Comparison of ENCODE assay signal across 29 cellular contexts in genomic region chr21:32337206-32337605, GRCh38. TPM values are rescaled to one million over a fixed set of nuclear protein-coding genes. Genes with fewer than 3 reads are reported as not detected.
DNase-seq lines count a peak whose midpoint lies in the region; ATAC-seq and TF ChIP-seq lines count a peak whose summit lies in the region.
"Had no signal": no experiment of that assay in that cellular context is flagged by ENCODE, and none has a peak within 500 bp of the region (broad histone marks: within the 10 kb centered on the region; RNA-seq: fewer than 3 reads in every experiment).

No MANE protein-coding gene starts in this region.

- no peak overlapping the region for H2BK15ac ChIP-seq in mesenchymal stem cell (ENCODE audit: low read depth, poor library complexity, severe bottlenecking)

- H3K27me3 ChIP-seq in mammary epithelial cell (ENCODE audit: insufficient read depth, low read length) (no peaks in the 10 kb centered on the region), brain microvascular endothelial cell (replicated peaks) (no peaks in the 10 kb centered on the region), mesenchymal stem cell (ENCODE audit: control insufficient read depth in 1 of 2, insufficient read depth in 1 of 2, low read length in 2 of 2) (no peaks in the 10 kb centered on the region), tibial nerve (no peaks in the 10 kb centered on the region), H7 (ENCODE audit: control insufficient read depth, insufficient read depth, low read length) (no peaks in the 10 kb centered on the region)
- H3K27me3 ChIP-seq: BLaER1 treated with 17β-estradiol and CSF1 and Interleukin-3, amounts not matched to agents 10 nM and 100 nM; cardiac muscle cell had no signal

- in situ Hi-C loops in mammary epithelial cell (cut with MboI; ENCODE audit: low sequenced_read_pairs in 2 of 2) (no loop called here), brain microvascular endothelial cell (cut with HindIII; ENCODE audit: low pct_ligation_motif_present, low sequenced_read_pairs) (no loop called here)

- no peak for TF ChIP-seq CTCF in MCF 10A (IDR thresholded peaks at IDR 0.05; ENCODE audit: unreplicated experiment)
- no peak for TF ChIP-seq CTCF in mammary epithelial cell (conservative IDR thresholded peaks at IDR 0.05 in 1 of 2, IDR thresholded peaks at IDR 0.05 in 1 of 2; ENCODE audit: extremely low read depth in 1 of 2, insufficient read depth in 1 of 2, low read depth in 1 of 2, low read length in 2 of 2)
- no peak for TF ChIP-seq CTCF in brain microvascular endothelial cell (IDR thresholded peaks at IDR 0.05; ENCODE audit: low read depth, low read length, missing control alignments)
- no peak for TF ChIP-seq CTCF in tibial nerve (IDR thresholded peaks at IDR 0.05)

- TF ChIP-seq POLR2A in tibial nerve (IDR thresholded peaks at IDR 0.05), result no peak

- peaks cover 100% of the 10 kb centered on the region for H3K36me3 Mint-ChIP-seq in MCF 10A (ENCODE audit: insufficient read depth, unreplicated experiment)
- H3K36me3 Mint-ChIP-seq in activated CD4-positive, alpha-beta T cell treated with anti-CD3 and anti-CD28 coated beads for 36 hours (ENCODE audit: low read depth), result peaks cover 72% of the 10 kb centered on the region

- no peak for ATAC-seq in activated CD4-positive, alpha-beta T cell treated with anti-CD3 and anti-CD28 coated beads for 36 hours
- ATAC-seq: stimulated activated effector memory CD8-positive, alpha-beta T cell treated with anti-CD3 and anti-CD28 coated beads, Interleukin-12 subunit alpha, Interleukin-12 subunit beta, amount 100 ng/mL, for 72 hours; T-helper 17 cell had no signal

- no peak overlapping the region for H2AFZ ChIP-seq in mammary epithelial cell (ENCODE audit: low read depth, low read length)
- no peak overlapping the region for H2AFZ ChIP-seq in mesenchymal stem cell (ENCODE audit: low read depth, low read length)

- no peak overlapping the region for H3K18ac ChIP-seq in mesenchymal stem cell (ENCODE audit: low read depth in 1 of 2, low read length in 2 of 2)

- no peak overlapping the region for H2BK12ac ChIP-seq in mesenchymal stem cell (ENCODE audit: low read length in 2 of 2)

- BruUV-seq in MCF 10A (replicated peaks; lab: Mats Ljungman, UMichigan) (no TSS peak), mammary epithelial cell (replicated peaks; lab: Mats Ljungman, UMichigan) (no TSS peak)

- CTCF ChIA-PET in MCF 10A (lab: Yijun Ruan, JAX), result no interaction called here
- CTCF ChIA-PET in mammary epithelial cell (lab: Charles Lee; ENCODE audit: low non-redundant PET), result no interaction called here
- CTCF ChIA-PET in activated CD4-positive, alpha-beta T cell treated with anti-CD3 and anti-CD28 coated beads for 36 hours (lab: Charles Lee), result no interaction called here

- H3K4me3 ChIP-seq in mammary epithelial cell (replicated peaks in 1 of 3; ENCODE audit: insufficient read depth in 1 of 3, low read depth in 2 of 3, low read length in 3 of 3) (no peak overlapping the region), brain microvascular endothelial cell (ENCODE audit: low read depth, low read length) (no peak overlapping the region), mesenchymal stem cell (ENCODE audit: insufficient read depth in 1 of 2, low read depth in 1 of 2, low read length in 2 of 2) (no peak overlapping the region), tibial nerve (no peak overlapping the region), H7 (ENCODE audit: insufficient read depth, low read depth, low read length) (no peak overlapping the region)
- H3K4me3 ChIP-seq: BLaER1 treated with 17β-estradiol and CSF1 and Interleukin-3, amounts not matched to agents 10 nM and 100 nM; cardiac muscle cell; HAP-1; thoracic aorta had no signal

- H3K9ac ChIP-seq in mammary epithelial cell (ENCODE audit: insufficient read depth, low read length), result no peak overlapping the region
- no peak overlapping the region for H3K9ac ChIP-seq in mesenchymal stem cell (ENCODE audit: low read length)
- H3K9ac ChIP-seq: BLaER1 treated with 17β-estradiol and CSF1 and Interleukin-3, amounts not matched to agents 10 nM and 100 nM; SK-N-SH had no signal

- dilution Hi-C loops in mammary epithelial cell (cut with HindIII; ENCODE audit: low sequenced_read_pairs), result no loop called here

- no peak for DNase-seq in MCF 10A (ENCODE audit: unreplicated experiment)
- DNase-seq in mammary epithelial cell, result no peak
- DNase-seq in brain microvascular endothelial cell, result no peak
- no peak for DNase-seq in mesenchymal stem cell
- DNase-seq in tibial nerve (ENCODE audit: low spot score in 2 of 2), result no peak
- no peak for DNase-seq in activated CD4-positive, alpha-beta T cell treated with anti-CD3 and anti-CD28 coated beads for 36 hours
- DNase-seq in H7, result no peak
- no peak for DNase-seq in amygdala (lab: John Stamatoyannopoulos, UW)
- DNase-seq: activated CD4-positive, alpha-beta T cell treated with anti-CD3 and anti-CD28 coated beads for 4 hours; COR-L47; DMS79 treated with DMSO at 0.1 percent for 48 hours; NCI-H1092; NCI-H1930; NCI-H774; RPMI8226; SK-N-SH; T-helper 17 cell had no signal

- H3K14ac ChIP-seq in mesenchymal stem cell (ENCODE audit: low read length in 2 of 2), result no peak overlapping the region

- H4K20me1 ChIP-seq in mammary epithelial cell (ENCODE audit: insufficient read depth, low read length), result no peaks in the 10 kb centered on the region

- no peak overlapping the region for H3K23ac ChIP-seq in mesenchymal stem cell (ENCODE audit: low read length in 2 of 2)

- peak overlapping the region; percentile 23 for H2AK5ac ChIP-seq in mesenchymal stem cell (ENCODE audit: low read length, severe bottlenecking)

- H4K91ac ChIP-seq in mesenchymal stem cell (ENCODE audit: low read length), result no peak overlapping the region

- no peak for TF ChIP-seq EP300 in tibial nerve (IDR thresholded peaks at IDR 0.05)

- H3K36me3 ChIP-seq in mammary epithelial cell (ENCODE audit: insufficient read depth, low read length) (peaks cover 49% of the 10 kb centered on the region), brain microvascular endothelial cell (replicated peaks) (peaks cover 56% of the 10 kb centered on the region), mesenchymal stem cell (ENCODE audit: control insufficient read depth in 1 of 2, insufficient read depth in 2 of 2, low read depth in 1 of 2, low read length in 2 of 2) (peaks cover 45 to 94% of the 10 kb centered on the region in 2 experiments), tibial nerve (peaks cover 0 to 97% (median 0%) of the 10 kb centered on the region in 3 donors), H7 (replicated peaks; ENCODE audit: control insufficient read depth, insufficient read depth, low read length) (peaks cover 34% of the 10 kb centered on the region)

- H3K9me3 ChIP-seq in mammary epithelial cell (replicated peaks; ENCODE audit: insufficient read depth, low read length) (no peaks in the 10 kb centered on the region), mesenchymal stem cell (ENCODE audit: control insufficient read depth, low read length) (no peaks in the 10 kb centered on the region), tibial nerve (no peaks in the 10 kb centered on the region)
- H3K9me3 ChIP-seq: HAP-1, thoracic aorta had no signal

- peaks cover 7% of the 10 kb centered on the region for H3K79me2 ChIP-seq in mammary epithelial cell (ENCODE audit: insufficient read depth, low read length)

- H3K9me3 Mint-ChIP-seq in MCF 10A (ENCODE audit: unreplicated experiment), result no peaks in the 10 kb centered on the region
- H3K9me3 Mint-ChIP-seq in activated CD4-positive, alpha-beta T cell treated with anti-CD3 and anti-CD28 coated beads for 36 hours (ENCODE audit: low read depth), result no peaks in the 10 kb centered on the region
- H3K9me3 Mint-ChIP-seq: stimulated activated effector memory CD8-positive, alpha-beta T cell treated with anti-CD3 and anti-CD28 coated beads, Interleukin-12 subunit alpha, Interleukin-12 subunit beta, amount 100 ng/mL, for 72 hours had no signal

- peak overlapping the region; percentile 40 for H3K27ac Mint-ChIP-seq in MCF 10A (ENCODE audit: low read depth, unreplicated experiment)
- H3K27ac Mint-ChIP-seq in activated CD4-positive, alpha-beta T cell treated with anti-CD3 and anti-CD28 coated beads for 36 hours, result no peak overlapping the region
- H3K27ac Mint-ChIP-seq: T-helper 17 cell had no signal

- POLR2A ChIA-PET in MCF 10A (lab: Yijun Ruan, JAX), result no interaction called here
- POLR2A ChIA-PET in activated CD4-positive, alpha-beta T cell treated with anti-CD3 and anti-CD28 coated beads for 36 hours (lab: Charles Lee), result no interaction called here

- no peak overlapping the region for H3K4ac ChIP-seq in mesenchymal stem cell (ENCODE audit: low read depth in 1 of 2, low read length in 2 of 2)

- no peak overlapping the region for H3K4me3 Mint-ChIP-seq in MCF 10A (ENCODE audit: unreplicated experiment)
- H3K4me3 Mint-ChIP-seq in activated CD4-positive, alpha-beta T cell treated with anti-CD3 and anti-CD28 coated beads for 36 hours, result no peak overlapping the region
- H3K4me3 Mint-ChIP-seq: stimulated activated effector memory CD8-positive, alpha-beta T cell treated with anti-CD3 and anti-CD28 coated beads, Interleukin-12 subunit alpha, Interleukin-12 subunit beta, amount 100 ng/mL, for 72 hours; T-helper 17 cell had no signal

- H3K27ac ChIP-seq in mammary epithelial cell (ENCODE audit: insufficient read depth, low read depth, low read length) (no peak overlapping the region), brain microvascular endothelial cell (peak overlapping the region; percentile 51), mesenchymal stem cell (ENCODE audit: low read length, poor library complexity, severe bottlenecking) (peak overlapping the region; percentile 33), tibial nerve (peak overlapping the region; percentile 63 to 92 (median 80))
- H3K27ac ChIP-seq: BLaER1 treated with 17β-estradiol and CSF1 and Interleukin-3, amounts not matched to agents 10 nM and 100 nM; cardiac muscle cell had no signal

- H3K4me1 ChIP-seq in mammary epithelial cell (ENCODE audit: insufficient read depth, low read length) (no peaks in the 10 kb centered on the region), mesenchymal stem cell (ENCODE audit: control insufficient read depth, insufficient read depth, low read depth, low read length) (peaks cover 26% of the 10 kb centered on the region), tibial nerve (peaks cover 0 to 42% (median 10%) of the 10 kb centered on the region in 4 donors)
- H3K4me1 ChIP-seq: BLaER1 treated with 17β-estradiol and CSF1 and Interleukin-3, amounts not matched to agents 10 nM and 100 nM; HAP-1 had no signal

- H2BK5ac ChIP-seq in mesenchymal stem cell (ENCODE audit: low read depth, low read length, poor library complexity, severe bottlenecking), result no peak overlapping the region

- peaks cover 14% of the 10 kb centered on the region for H3K79me1 ChIP-seq in mesenchymal stem cell (replicated peaks; ENCODE audit: low read length, poor library complexity, severe bottlenecking)

- no peaks in the 10 kb centered on the region for H3K27me3 Mint-ChIP-seq in MCF 10A (ENCODE audit: insufficient read depth, unreplicated experiment)
- no peaks in the 10 kb centered on the region for H3K27me3 Mint-ChIP-seq in activated CD4-positive, alpha-beta T cell treated with anti-CD3 and anti-CD28 coated beads for 36 hours
- H3K27me3 Mint-ChIP-seq: T-helper 17 cell had no signal

- WGBS in mammary epithelial cell (ENCODE audit: low coverage, missing lambda C conversion rate), result 86% methylated on average over 5 of the region's 8 CpGs
- WGBS in mesenchymal stem cell, result 96% methylated on average over 8 of the region's 8 CpGs
- 72 to 79% methylated on average over 8 of the region's 8 CpGs for WGBS in tibial nerve, 2 donors

- H3K4me1 Mint-ChIP-seq in MCF 10A (ENCODE audit: insufficient read depth, unreplicated experiment), result peaks cover 14% of the 10 kb centered on the region
- no peaks in the 10 kb centered on the region for H3K4me1 Mint-ChIP-seq in activated CD4-positive, alpha-beta T cell treated with anti-CD3 and anti-CD28 coated beads for 36 hours
- H3K4me1 Mint-ChIP-seq: stimulated activated effector memory CD8-positive, alpha-beta T cell treated with anti-CD3 and anti-CD28 coated beads, Interleukin-12 subunit alpha, Interleukin-12 subunit beta, amount 100 ng/mL, for 72 hours had no signal

- no peak overlapping the region for H4K8ac ChIP-seq in mesenchymal stem cell (ENCODE audit: low read length)

- intact Hi-C loops in MCF 10A (cut with micrococcal nuclease), result no loop called here
- intact Hi-C loops in mammary epithelial cell (cut with micrococcal nuclease), result no loop called here
- intact Hi-C loops in activated CD4-positive, alpha-beta T cell treated with anti-CD3 and anti-CD28 coated beads for 36 hours (cut with DNase I, micrococcal nuclease), result no loop called here

- no peak overlapping the region for H2BK120ac ChIP-seq in mesenchymal stem cell (ENCODE audit: low read depth, low read length)

- H3K4me2 ChIP-seq in mammary epithelial cell (ENCODE audit: insufficient read depth, low read depth, low read length) (no peak overlapping the region), mesenchymal stem cell (ENCODE audit: low read length, poor library complexity, severe bottlenecking) (no peak overlapping the region)
- H3K4me2 ChIP-seq: BLaER1 treated with 17β-estradiol and CSF1 and Interleukin-3, amounts not matched to agents 10 nM and 100 nM; SK-N-SH had no signal

RNA-seq across cellular contexts. Expression of gene MRAP, which starts 38.6 kb away (rescaled TPM):
- total RNA-seq in MCF 10A (2022) (not detected in 2 replicates), mammary epithelial cell (not detected), tibial nerve (10 to 100 TPM in 1 of 4 donors, 1 to 10 TPM in 3; 1.6 to 14.4 (median 4.8) TPM)
- polyA plus RNA-seq in mammary epithelial cell, result not detected
- not detected for polyA minus RNA-seq in mammary epithelial cell
- polyA plus RNA-seq in mesenchymal stem cell (2013, experiment 1 of 2), result not detected
- not detected for polyA plus RNA-seq in mesenchymal stem cell (2013, experiment 2 of 2)
- not detected for total RNA-seq in activated CD4-positive, alpha-beta T cell treated with anti-CD3 and anti-CD28 coated beads for 36 hours
- total RNA-seq in H7 (2014; rRNA removed; shearing (Covaris generic)), result not detected in 2 replicates
- total RNA-seq: cardiac muscle cell, dermis microvascular lymphatic vessel endothelial cell, endothelial cell of umbilical vein, kidney epithelial cell, LHCN-M2, lung microvascular endothelial cell, myocyte, T-helper 17 cell, thoracic aorta had no signal
- polyA plus RNA-seq: AG04450, cardiac muscle cell, endothelial cell of umbilical vein, SK-N-SH had no signal

RNA-seq across cellular contexts. Expression of gene URB1, which starts 55.6 kb away (rescaled TPM):
- total RNA-seq in MCF 10A (2022) (32.3 and 43.5 TPM in 2 replicates), mammary epithelial cell (10 to 100 TPM; 32.2 to 36.4 TPM), tibial nerve (10 to 100 TPM; 18.6 to 29.4 (median 22.2) TPM)
- polyA plus RNA-seq in mammary epithelial cell, result 12.5 TPM
- 44.7 TPM for polyA minus RNA-seq in mammary epithelial cell
- polyA plus RNA-seq in mesenchymal stem cell (2013, experiment 1 of 2), result 2.4 TPM
- 2.2 TPM for polyA plus RNA-seq in mesenchymal stem cell (2013, experiment 2 of 2)
- 10 to 100 TPM; 24.6 to 28.5 TPM for total RNA-seq in activated CD4-positive, alpha-beta T cell treated with anti-CD3 and anti-CD28 coated beads for 36 hours
- 23.3 and 24.2 TPM in 2 replicates for total RNA-seq in H7 (2014; rRNA removed; shearing (Covaris generic))

RNA-seq across cellular contexts. Expression of gene MIS18A, which starts 58.4 kb away (rescaled TPM):
- total RNA-seq in MCF 10A (2022) (10.6 and 14.0 TPM in 2 replicates), mammary epithelial cell (10 to 100 TPM in 1 of 2 donors, 1 to 10 TPM in 1; 4.3 to 14.8 TPM), tibial nerve (1 to 10 TPM; 4.0 to 9.3 (median 7.1) TPM)
- polyA plus RNA-seq in mammary epithelial cell, result 14.3 TPM
- polyA minus RNA-seq in mammary epithelial cell, result 0.93 TPM
- 7.5 TPM for polyA plus RNA-seq in mesenchymal stem cell (2013, experiment 1 of 2)
- 8.1 TPM for polyA plus RNA-seq in mesenchymal stem cell (2013, experiment 2 of 2)
- 10 to 100 TPM; 21.5 to 35.3 TPM for total RNA-seq in activated CD4-positive, alpha-beta T cell treated with anti-CD3 and anti-CD28 coated beads for 36 hours
- 54.5 and 56.6 TPM in 2 replicates for total RNA-seq in H7 (2014; rRNA removed; shearing (Covaris generic))
